ENCODE assay signal across 19 cellular contexts in genomic region chr5:15266265-15266664, GRCh38.
"Had no signal": no experiment of that assay in that cellular context is flagged by ENCODE, and none has a peak within 500 bp of the region (broad histone marks: within the 10 kb centered on the region; RNA-seq: fewer than 3 reads in every experiment).

No MANE protein-coding gene starts in this region.

- H3K27me3 ChIP-seq: esophagus muscularis mucosa, foreskin keratinocyte, gastroesophageal sphincter, hepatocyte, left lung had no signal

- H3K9me3 ChIP-seq: lower lobe of right lung, mucosa of descending colon had no signal

- H3K36me3 ChIP-seq: esophagus muscularis mucosa, gastroesophageal sphincter, left lung, lower lobe of right lung had no signal

- H3K4me3 ChIP-seq: coronary artery, dorsolateral prefrontal cortex, esophagus muscularis mucosa, gastroesophageal sphincter, hepatocyte, left lung, lower lobe of right lung, mucosa of descending colon had no signal

- H3K27ac ChIP-seq: dorsolateral prefrontal cortex, esophagus muscularis mucosa, foreskin keratinocyte, gastroesophageal sphincter, hepatocyte, left lung, lower lobe of right lung had no signal

- H3K4me1 ChIP-seq: foreskin keratinocyte, left lung had no signal

- ATAC-seq: foreskin keratinocyte, gastroesophageal sphincter, left lung, lower lobe of right lung, mucosa of descending colon had no signal

- DNase-seq: dermis blood vessel endothelial cell; dorsolateral prefrontal cortex; effector CD4-positive, alpha-beta T cell; effector memory CD4-positive, alpha-beta T cell; foreskin keratinocyte; hypothalamus; immature natural killer cell; islet precursor cell; kidney; kidney glomerular epithelial cell; left lung; lower lobe of right lung; mesenchymal stem cell; mucosa of descending colon; naive B cell had no signal
